8 cellular contexts compared by ENCODE assay signal in the genomic region with DNA sequence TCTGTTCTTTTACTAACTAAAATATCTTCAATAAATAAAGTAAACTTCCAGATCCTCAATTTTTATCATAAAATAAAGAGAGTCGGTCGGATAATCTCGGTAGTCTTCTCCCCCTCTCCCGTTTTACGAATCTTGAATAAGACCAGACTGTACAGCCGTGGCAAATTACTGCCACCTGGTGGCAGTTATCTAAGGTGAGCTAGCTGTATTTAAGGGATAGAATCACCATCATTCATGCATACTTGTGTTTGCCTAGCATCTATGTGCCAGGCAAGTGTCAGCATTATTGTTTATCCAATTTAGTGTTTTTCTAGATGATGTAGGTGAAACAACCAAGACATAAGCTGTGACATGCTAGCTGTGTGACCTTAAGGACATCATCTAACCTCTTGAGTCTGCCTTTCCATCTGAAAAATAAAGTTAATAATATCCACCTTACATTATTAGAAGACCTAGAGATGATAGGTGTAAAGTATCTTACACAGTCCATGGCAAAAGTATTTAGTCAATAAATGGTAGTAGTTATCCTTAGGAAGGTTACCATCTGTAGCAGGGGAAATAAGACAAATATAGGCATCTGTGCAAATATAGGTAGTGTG. TPM values are rescaled to one million over a fixed set of nuclear protein-coding genes. Genes with fewer than 3 reads are reported as not detected.
A peak's percentile ranks its signal among the peaks of the same experiment; 100 is the strongest.
DNase-seq lines count a peak whose midpoint lies in the region; ATAC-seq and TF ChIP-seq lines count a peak whose summit lies in the region.

No MANE protein-coding gene starts in this region.

- CTCF ChIA-PET in OCI-LY7 (lab: Charles Lee; ENCODE audit: unreplicated experiment): interaction anchor here (2.1 kb wide), 1 partner anchor 16 kb away, joined by 6 read pairs; no protein-coding TSS in a partner anchor

- POLR2A ChIA-PET in OCI-LY7 (lab: Charles Lee): interaction anchor here (0.6 to 1.3 kb wide), 2 partner anchors 12 to 1008 kb away, joined by 3 to 5 read pairs; no protein-coding TSS in a partner anchor

- no peak overlapping the region for H3K4me3 Mint-ChIP-seq in osteocyte (ENCODE audit: unreplicated experiment)

- H3K27me3 Mint-ChIP-seq in osteocyte (ENCODE audit: unreplicated experiment): no peaks in the 10 kb centered on the region

- H4K20me1 ChIP-seq in OCI-LY7 (ENCODE audit: insufficient read depth, low read length): no peaks in the 10 kb centered on the region

- ATAC-seq in GM19463 (IDR thresholded peaks at IDR 0.05; ENCODE audit: unreplicated experiment): peak; percentile 57

- H3K9me2 ChIP-seq in OCI-LY7 (ENCODE audit: insufficient read depth, low read length): no peaks in the 10 kb centered on the region

- TF ChIP-seq RAD21 in Ishikawa (IDR thresholded peaks at IDR 0.05; ENCODE audit: low read depth): peak; percentile 87

- no peak overlapping the region for H3K27ac Mint-ChIP-seq in osteocyte (ENCODE audit: unreplicated experiment)

- H3K79me2 ChIP-seq in OCI-LY7 (ENCODE audit: insufficient read depth, low read depth, low read length): no peaks in the 10 kb centered on the region

- DNase-seq in CMK (ENCODE audit: low read depth) (peak; percentile 36), OCI-LY7 (ENCODE audit: low spot score) (peak; percentile 77), fibroblast of the conjunctiva (ENCODE audit: low read depth) (peak; percentile 58), osteocyte (ENCODE audit: extremely low spot score, unreplicated experiment) (no peak), GM19238 (ENCODE audit: insufficient read length, low spot score) (no peak)
- peak; percentile 40 to 46 for DNase-seq in activated T-cell treated with anti-CD3 and anti-CD28 coated beads, Interleukin-2, amount 50 U/mL, for 48 hours

- H3K9me3 ChIP-seq in OCI-LY7 (ENCODE audit: low read length): no peaks in the 10 kb centered on the region

- H3K4me1 Mint-ChIP-seq in osteocyte (ENCODE audit: unreplicated experiment): peaks cover 21% of the 10 kb centered on the region

- no peaks in the 10 kb centered on the region for H3K36me3 ChIP-seq in OCI-LY7 (ENCODE audit: insufficient read depth, low read length)

- no peak for TF ChIP-seq EP300 in Ishikawa (IDR thresholded peaks at IDR 0.05; ENCODE audit: borderline replicate concordance)

- no peak overlapping the region for H2AFZ ChIP-seq in OCI-LY7 (ENCODE audit: low read length)

- H3K4me2 ChIP-seq in OCI-LY7 (ENCODE audit: low read length): no peak overlapping the region

- peak; percentile 96 for TF ChIP-seq CTCF in OCI-LY7 (conservative IDR thresholded peaks at IDR 0.05; ENCODE audit: low read length)
- peak; percentile 87 for TF ChIP-seq CTCF in osteocyte (IDR thresholded peaks at IDR 0.05)

- intact Hi-C loops in OCI-LY7 (cut with micrococcal nuclease; ENCODE audit: unreplicated experiment): no loop called here

- H3K4me1 ChIP-seq in OCI-LY7 (ENCODE audit: insufficient read depth, low read length, poor library complexity, severe bottlenecking): no peaks in the 10 kb centered on the region

- no peaks in the 10 kb centered on the region for H3K36me3 Mint-ChIP-seq in osteocyte (ENCODE audit: unreplicated experiment)

- no peak overlapping the region for H3K27ac ChIP-seq in OCI-LY7 (ENCODE audit: low read depth, low read length, poor library complexity, severe bottlenecking)

- no peak overlapping the region for H3K4me3 ChIP-seq in OCI-LY7 (ENCODE audit: low read depth, low read length, poor library complexity, severe bottlenecking)

- no peaks in the 10 kb centered on the region for H3K9me3 Mint-ChIP-seq in osteocyte (ENCODE audit: unreplicated experiment)

- BruUV-seq in OCI-LY7 (replicated peaks; lab: Mats Ljungman, UMichigan): no TSS peak

TF ChIP-seq in Ishikawa, 13 proteins besides CTCF, POLR2A, EP300 and RAD21:
- TF ChIP-seq TEAD4 (IDR thresholded peaks at IDR 0.05): peak; percentile 88
- TF ChIP-seq, protein P1, sequence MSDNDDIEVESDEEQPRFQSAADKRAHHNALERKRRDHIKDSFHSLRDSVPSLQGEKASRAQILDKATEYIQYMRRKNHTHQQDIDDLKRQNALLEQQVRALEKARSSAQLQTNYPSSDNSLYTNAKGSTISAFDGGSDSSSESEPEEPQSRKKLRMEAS (IDR thresholded peaks at IDR 0.05): no peak

RNA-seq across cellular contexts. Expression of a gene that starts 21.3 kb away (rescaled TPM):
- 131 and 137 TPM in 2 replicates for total RNA-seq in OCI-LY7 (2014; rRNA removed; shearing (Covaris generic))
- total RNA-seq in OCI-LY7 (2022): 329 and 350 TPM in 2 replicates
- 76.7 and 81.0 TPM in 2 replicates for total RNA-seq in osteocyte

Comparison
In these comparisons a context has a peak if more than half of its experiments do, and no peak if none do; other contexts are left out.
1. DNase-seq: peak in CMK (single experiment), OCI-LY7 (single experiment), activated T-cell treated with anti-CD3 and anti-CD28 coated beads, Interleukin-2, amount 50 U/mL, for 48 hours (2 of 2) and fibroblast of the conjunctiva (single experiment); none in osteocyte (single experiment) and GM19238 (single experiment).